In the genomic region with DNA sequence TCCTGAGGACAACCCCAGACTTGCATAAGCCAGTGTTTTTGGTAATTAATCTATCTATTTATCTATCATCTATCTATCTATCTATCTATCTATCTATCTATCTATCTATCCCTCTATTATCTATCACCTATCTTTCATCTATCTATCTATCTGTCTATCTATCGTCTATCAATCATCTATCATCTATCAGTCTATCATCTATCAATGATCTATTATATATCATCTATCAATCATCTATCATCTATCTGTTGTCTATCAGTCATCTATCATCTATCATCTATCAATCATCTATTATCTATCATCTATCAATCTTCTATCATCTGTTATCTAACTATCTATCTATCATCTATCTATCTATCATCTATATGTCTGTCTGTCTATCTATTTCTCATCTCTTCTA, we compare ENCODE assay signal across 11 cellular contexts.
"Had no signal": no experiment of that assay in that cellular context is flagged by ENCODE, and none has a peak within 500 bp of the region (broad histone marks: within the 10 kb centered on the region; RNA-seq: fewer than 3 reads in every experiment).

No MANE protein-coding gene starts in this region.

- FAIRE-seq: H1, H54 had no signal

- H3K27ac Mint-ChIP-seq: GM23338, H9, HFFc6 had no signal

- DNase-seq: GM23248, GOT3, H7, H9, HCEC 1CT, HFFc6 had no signal

- H3K27ac ChIP-seq: GM23248 had no signal

- H3K36me3 ChIP-seq: HAP-1 had no signal

- ATAC-seq: GM23338, HCT116 had no signal

- H3K4me2 ChIP-seq: GM23338 had no signal

- H2AFZ ChIP-seq: GM23248, GM23338 had no signal

- H3K9ac ChIP-seq: GM23248 had no signal

- H3K4me3 Mint-ChIP-seq: GM23338, H9, HFFc6 had no signal

- H3K4me3 ChIP-seq: GM23248, GM23338, HAP-1 had no signal
